Comparison of ENCODE assay signal across 1 cellular context in the genomic region with DNA sequence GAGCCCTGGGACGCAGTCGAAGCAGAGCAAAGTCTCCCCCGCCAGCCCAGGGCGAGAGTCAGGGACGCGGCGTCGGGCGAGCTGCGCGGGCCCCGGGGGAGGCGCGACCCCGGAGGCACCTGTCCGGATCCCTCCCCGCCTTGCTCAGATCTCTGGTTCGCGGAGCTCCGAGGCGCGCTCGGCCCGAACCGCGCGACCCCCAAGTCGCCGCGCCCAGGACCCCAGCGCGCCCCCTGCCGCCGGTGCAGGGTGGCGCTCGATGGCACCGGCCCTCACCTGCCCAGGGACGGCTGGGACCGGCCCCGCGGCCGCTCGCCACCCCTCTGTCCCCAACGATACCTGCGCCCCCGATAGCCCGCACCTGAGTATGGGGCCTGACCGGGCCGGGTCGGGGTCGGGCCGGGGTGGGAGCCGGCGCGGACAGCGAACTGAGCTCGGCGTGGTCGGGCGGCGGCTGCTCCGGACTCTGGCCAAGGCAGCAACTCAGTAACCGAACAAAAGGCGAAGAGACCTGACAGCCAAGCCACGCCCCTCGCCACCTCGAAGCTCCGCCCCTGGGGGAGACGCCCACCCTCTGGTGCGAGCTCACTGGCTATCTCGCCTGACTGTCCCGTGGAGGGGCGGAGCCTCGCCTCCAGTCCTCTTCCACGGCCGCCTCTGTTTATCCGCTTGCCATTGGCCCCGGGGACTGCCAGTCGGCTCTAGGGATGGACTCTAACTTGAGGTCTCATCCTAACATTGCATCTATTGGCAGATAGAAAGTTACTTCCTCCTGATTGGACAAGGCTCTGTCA.
TF ChIP-seq lines count a peak whose summit lies in the region.

JUP (minus strand) TSS at position 485 of the 794 bp plus-strand sequence. CDS start 14,857 bp downstream, outside the sequence.

TF ChIP-seq in SK-N-SH, 30 proteins besides CTCF, POLR2A, EP300 and RAD21 (continued from another document):
- TF ChIP-seq GABPA (IDR thresholded peaks at IDR 0.05; ENCODE audit: low read depth) (no peak), MEF2A (IDR thresholded peaks at IDR 0.05; ENCODE audit: borderline replicate concordance, low read depth) (no peak), ELF1 (IDR thresholded peaks at IDR 0.05) (no peak)
- TF ChIP-seq, protein P1, sequence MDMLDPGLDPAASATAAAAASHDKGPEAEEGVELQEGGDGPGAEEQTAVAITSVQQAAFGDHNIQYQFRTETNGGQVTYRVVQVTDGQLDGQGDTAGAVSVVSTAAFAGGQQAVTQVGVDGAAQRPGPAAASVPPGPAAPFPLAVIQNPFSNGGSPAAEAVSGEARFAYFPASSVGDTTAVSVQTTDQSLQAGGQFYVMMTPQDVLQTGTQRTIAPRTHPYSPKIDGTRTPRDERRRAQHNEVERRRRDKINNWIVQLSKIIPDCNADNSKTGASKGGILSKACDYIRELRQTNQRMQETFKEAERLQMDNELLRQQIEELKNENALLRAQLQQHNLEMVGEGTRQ (IDR thresholded peaks at IDR 0.05; ENCODE audit: borderline replicate concordance, low read depth, low read length) = no peak
